Comparison of ENCODE assay signal across 17 cellular contexts in the genomic region with DNA sequence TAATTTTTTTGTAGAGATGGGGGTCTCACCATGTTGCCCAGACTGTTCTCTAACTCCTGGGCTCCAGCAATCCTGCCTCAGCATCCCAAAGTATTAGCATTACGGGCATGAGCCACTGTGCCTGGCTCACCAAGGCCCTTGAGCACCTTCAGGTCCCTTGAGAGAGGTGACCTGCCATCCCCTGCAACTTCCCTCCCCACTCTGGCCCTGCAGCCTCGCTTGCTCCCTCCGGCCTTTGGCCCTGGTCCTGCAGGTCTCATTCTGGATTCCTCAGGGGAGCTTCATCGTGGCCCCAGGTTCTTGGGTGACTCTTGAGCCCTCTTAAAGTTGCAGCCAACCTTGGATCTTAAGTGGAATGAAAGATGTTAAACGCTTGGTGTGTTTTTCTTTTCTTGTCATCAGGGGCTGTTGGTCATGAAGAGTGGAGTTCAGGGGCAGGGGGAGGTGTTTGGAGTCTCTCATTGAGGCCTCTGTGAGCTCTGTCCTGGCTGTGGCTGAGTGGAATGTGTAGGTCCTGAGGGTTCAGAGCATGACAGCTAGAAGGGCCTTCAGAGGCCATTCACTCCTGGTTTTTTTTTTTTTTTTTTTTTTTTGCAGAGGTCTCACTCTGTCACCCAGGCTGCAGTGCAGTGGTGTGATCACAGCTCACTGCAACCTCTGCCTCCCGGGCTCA. TPM values are rescaled to one million over a fixed set of nuclear protein-coding genes. Genes with fewer than 3 reads are reported as not detected.
DNase-seq lines count a peak whose midpoint lies in the region; ATAC-seq, FAIRE-seq and TF ChIP-seq lines count a peak whose summit lies in the region.
"Had no signal": no experiment of that assay in that cellular context is flagged by ENCODE, and none has a peak within 500 bp of the region (broad histone marks: within the 10 kb centered on the region; RNA-seq: fewer than 3 reads in every experiment).

No MANE protein-coding gene starts in this region.

- peak overlapping the region in 1 of 2 donors; percentile 14 for H3K27ac ChIP-seq in right atrium auricular region
- H3K27ac ChIP-seq in kidney (ENCODE audit: low read depth in 2 of 2, low read length in 2 of 2): no peak overlapping the region
- no peak overlapping the region for H3K27ac ChIP-seq in spleen
- no peak overlapping the region for H3K27ac ChIP-seq in RWPE1

- H3K27me3 ChIP-seq in right atrium auricular region (no peaks in the 10 kb centered on the region), spleen (replicated peaks in 1 of 7) (no peaks in the 10 kb centered on the region)

- peaks cover 0 to 25% of the 10 kb centered on the region in 2 donors for H3K4me1 ChIP-seq in right atrium auricular region
- H3K4me1 ChIP-seq in kidney (ENCODE audit: control insufficient read depth in 1 of 2, insufficient read depth in 1 of 2, low read depth in 1 of 2, low read length in 2 of 2): peaks cover 4 to 22% of the 10 kb centered on the region in 2 donors
- H3K4me1 ChIP-seq in spleen: no peaks in the 10 kb centered on the region

- intact Hi-C loops in cardiac septum (cut with DNase I) (loop anchor here (5.0 kb wide), 1 partner anchor 64 kb away; no protein-coding TSS in a partner anchor), kidney (cut with DNase I) (no loop called here), spleen (cut with DNase I; ENCODE audit: low total_unique reads) (no loop called here)

- POLR2A ChIA-PET in RWPE1 (lab: Yijun Ruan, JAX; ENCODE audit: low non-redundant PET): no interaction called here

- CTCF ChIA-PET in RWPE1 (lab: Yijun Ruan, JAX): interaction anchor here (0.6 kb wide), 1 partner anchor 242 kb away, joined by 3 read pairs; no protein-coding TSS in a partner anchor

- no peaks in the 10 kb centered on the region for H3K36me3 ChIP-seq in right atrium auricular region
- H3K36me3 ChIP-seq in kidney (ENCODE audit: control insufficient read depth in 1 of 2, insufficient read depth in 2 of 2, low read length in 2 of 2): no peaks in the 10 kb centered on the region
- H3K36me3 ChIP-seq in spleen: peaks cover 0 to 4% (median 0%) of the 10 kb centered on the region in 6 donors

- no peak for FAIRE-seq in kidney (lab: Jason Lieb, UNC)
- FAIRE-seq: A204.1, GM12878, GM18507 had no signal

- no peak for ATAC-seq in SK-N-SH treated with all-trans-retinoic acid at 6 μM for 48 hours
- ATAC-seq: GM12878, GM23338 had no signal

- peaks cover 0 to 11% of the 10 kb centered on the region in 2 donors for H3K9me3 ChIP-seq in right atrium auricular region
- no peaks in the 10 kb centered on the region for H3K9me3 ChIP-seq in kidney (ENCODE audit: control insufficient read depth in 1 of 2, low read length in 2 of 2)
- H3K9me3 ChIP-seq in spleen: peaks cover 0 to 20% (median 15%) of the 10 kb centered on the region in 8 donors

- TF ChIP-seq CTCF in right atrium auricular region (IDR thresholded peaks at IDR 0.05) (no peak), kidney (IDR thresholded peaks at IDR 0.05; ENCODE audit: borderline replicate concordance, extremely low read depth, insufficient read depth) (no peak), spleen (IDR thresholded peaks at IDR 0.05 in 8 of 11, conservative IDR thresholded peaks at IDR 0.05 in 3 of 11) (no peak), RWPE1 (conservative IDR thresholded peaks at IDR 0.05; ENCODE audit: low read depth) (no peak)

- H3K4me3 ChIP-seq in right atrium auricular region: no peak overlapping the region
- no peak overlapping the region for H3K4me3 ChIP-seq in kidney (ENCODE audit: low read length in 2 of 2)
- no peak overlapping the region for H3K4me3 ChIP-seq in spleen
- H3K4me3 ChIP-seq: GM12878, GM23338 had no signal

- 84 to 98% (median 94%) methylated on average over 6 of the region's 6 CpGs for WGBS in spleen, 5 donors

- TF ChIP-seq POLR2A in spleen (IDR thresholded peaks at IDR 0.05): no peak

- DNase-seq in cardiac septum (ENCODE audit: low spot score) (peak; percentile 57), right atrium auricular region (ENCODE audit: low spot score) (no peak), ELF-1 (ENCODE audit: low read depth, low spot score) (peak; percentile 28), kidney (peak; percentile 27), spleen (peak; percentile 37), GF-D8 (lab: John Stamatoyannopoulos, UW) (no peak), RWPE1 (ENCODE audit: low spot score) (no peak)
- DNase-seq: C1 segment of cervical spinal cord; Calu3; CD4-positive, alpha-beta T cell; DMS 273 treated with DMSO at 0.1 percent for 48 hours; H7 had no signal

- no peak overlapping the region for H3K9ac ChIP-seq in kidney (ENCODE audit: low read length in 2 of 2)

TF ChIP-seq in SK-N-SH treated with all-trans-retinoic acid at 6 μM for 48 hours, 23 proteins besides CTCF, POLR2A, EP300 and RAD21:
- TF ChIP-seq ZC3H10 (CRISPR knock-in tag; IDR thresholded peaks at IDR 0.05) (no peak), ZFP3 (CRISPR knock-in tag; IDR thresholded peaks at IDR 0.05) (no peak), ZNF565 (CRISPR knock-in tag; conservative IDR thresholded peaks at IDR 0.05; ENCODE audit: low read depth) (no peak), OSR1 (CRISPR knock-in tag; IDR thresholded peaks at IDR 0.05) (no peak), ZNF8 (CRISPR knock-in tag; IDR thresholded peaks at IDR 0.05) (no peak), CSDC2 (CRISPR knock-in tag; IDR thresholded peaks at IDR 0.05) (no peak)
- TF ChIP-seq, protein P1, sequence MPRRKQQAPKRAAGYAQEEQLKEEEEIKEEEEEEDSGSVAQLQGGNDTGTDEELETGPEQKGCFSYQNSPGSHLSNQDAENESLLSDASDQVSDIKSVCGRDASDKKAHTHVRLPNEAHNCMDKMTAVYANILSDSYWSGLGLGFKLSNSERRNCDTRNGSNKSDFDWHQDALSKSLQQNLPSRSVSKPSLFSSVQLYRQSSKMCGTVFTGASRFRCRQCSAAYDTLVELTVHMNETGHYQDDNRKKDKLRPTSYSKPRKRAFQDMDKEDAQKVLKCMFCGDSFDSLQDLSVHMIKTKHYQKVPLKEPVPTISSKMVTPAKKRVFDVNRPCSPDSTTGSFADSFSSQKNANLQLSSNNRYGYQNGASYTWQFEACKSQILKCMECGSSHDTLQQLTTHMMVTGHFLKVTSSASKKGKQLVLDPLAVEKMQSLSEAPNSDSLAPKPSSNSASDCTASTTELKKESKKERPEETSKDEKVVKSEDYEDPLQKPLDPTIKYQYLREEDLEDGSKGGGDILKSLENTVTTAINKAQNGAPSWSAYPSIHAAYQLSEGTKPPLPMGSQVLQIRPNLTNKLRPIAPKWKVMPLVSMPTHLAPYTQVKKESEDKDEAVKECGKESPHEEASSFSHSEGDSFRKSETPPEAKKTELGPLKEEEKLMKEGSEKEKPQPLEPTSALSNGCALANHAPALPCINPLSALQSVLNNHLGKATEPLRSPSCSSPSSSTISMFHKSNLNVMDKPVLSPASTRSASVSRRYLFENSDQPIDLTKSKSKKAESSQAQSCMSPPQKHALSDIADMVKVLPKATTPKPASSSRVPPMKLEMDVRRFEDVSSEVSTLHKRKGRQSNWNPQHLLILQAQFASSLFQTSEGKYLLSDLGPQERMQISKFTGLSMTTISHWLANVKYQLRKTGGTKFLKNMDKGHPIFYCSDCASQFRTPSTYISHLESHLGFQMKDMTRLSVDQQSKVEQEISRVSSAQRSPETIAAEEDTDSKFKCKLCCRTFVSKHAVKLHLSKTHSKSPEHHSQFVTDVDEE (CRISPR knock-in tag; IDR thresholded peaks at IDR 0.05): no peak

RNA-seq across cellular contexts. Expression of a gene that starts 33.0 kb away (rescaled TPM):
- 18.9 TPM for total RNA-seq in cardiac septum
- total RNA-seq in right atrium auricular region: 10 to 100 TPM; 10.1 to 11.4 TPM
- 3.3 TPM for total RNA-seq in kidney
- 0.77 TPM for polyA plus RNA-seq in kidney (ENCODE audit: insufficient read depth, low read depth, low replicate concordance)
- 1 to 10 TPM; 4.4 to 9.1 (median 7.1) TPM for total RNA-seq in spleen
- 1 to 10 TPM in 1 of 3 donors, under 1 TPM in 2; 0.61 to 1.7 (median 0.76) TPM for polyA plus RNA-seq in spleen

Comparison
In these comparisons a context has a peak if more than half of its experiments do, and no peak if none do; other contexts are left out.
1. DNase-seq: peak in cardiac septum (single experiment), ELF-1 (single experiment), kidney (single experiment) and spleen (single experiment); none in right atrium auricular region (single experiment), GF-D8 (single experiment) and RWPE1 (single experiment).